Comparison of ENCODE assay signal across 26 cellular contexts in genomic region chr9:120978987-120979386, GRCh38. TPM values are rescaled to one million over a fixed set of nuclear protein-coding genes. Genes with fewer than 3 reads are reported as not detected.
A peak's percentile ranks its signal among the peaks of the same experiment; 100 is the strongest.
DNase-seq lines count a peak whose midpoint lies in the region; ATAC-seq, FAIRE-seq and TF ChIP-seq lines count a peak whose summit lies in the region.
"Had no signal": no experiment of that assay in that cellular context is flagged by ENCODE, and none has a peak within 500 bp of the region (broad histone marks: within the 10 kb centered on the region; RNA-seq: fewer than 3 reads in every experiment).

No MANE protein-coding gene starts in this region.

- peak overlapping the region; percentile 3 for H3K27ac Mint-ChIP-seq in activated naive CD8-positive, alpha-beta T cell treated with anti-CD3 and anti-CD28 coated beads, Interleukin-2, amount 50 U/mL, for 24 hours
- no peak overlapping the region for H3K27ac Mint-ChIP-seq in activated naive CD8-positive, alpha-beta T cell treated with anti-CD3 and anti-CD28 coated beads for 36 hours
- H3K27ac Mint-ChIP-seq: CD14-positive monocyte had no signal

- in situ Hi-C loops in K562 (cut with MboI): no loop called here

- TF ChIP-seq RAD21 in K562 (CRISPR knock-in tag; conservative IDR thresholded peaks at IDR 0.05 in 1 of 2, IDR thresholded peaks at IDR 0.05 in 1 of 2): no peak

- H3K9me1 ChIP-seq in K562 (ENCODE audit: control insufficient read depth, insufficient read depth, low read length): no peaks in the 10 kb centered on the region

- H4K20me1 ChIP-seq in K562 (replicated peaks; ENCODE audit: control insufficient read depth, insufficient read depth, low read length): no peaks in the 10 kb centered on the region

- WGBS in K562 (ENCODE audit: insufficient coverage, low coverage, missing lambda C conversion rate): 31% methylated on average over 3 of the region's 3 CpGs

- H3K36me3 Mint-ChIP-seq in activated naive CD8-positive, alpha-beta T cell treated with anti-CD3 and anti-CD28 coated beads, Interleukin-2, amount 50 U/mL, for 24 hours (ENCODE audit: low read depth): no peaks in the 10 kb centered on the region
- no peaks in the 10 kb centered on the region for H3K36me3 Mint-ChIP-seq in activated naive CD8-positive, alpha-beta T cell treated with anti-CD3 and anti-CD28 coated beads for 36 hours
- H3K36me3 Mint-ChIP-seq: CD8-positive, alpha-beta memory T cell had no signal

- DNase-seq in activated naive CD8-positive, alpha-beta T cell treated with anti-CD3 and anti-CD28 coated beads, Interleukin-2, amount 50 U/mL, for 24 hours: no peak
- no peak for DNase-seq in activated naive CD8-positive, alpha-beta T cell treated with anti-CD3 and anti-CD28 coated beads for 36 hours
- DNase-seq in K562 (ENCODE audit: extremely low read depth in 1 of 4, low spot score in 3 of 4): no peak
- DNase-seq in epithelial cell of prostate (ENCODE audit: low read depth, low spot score): peak; percentile 10
- DNase-seq in NOMO-1 treated with dmso at 0.1 percent for 144 hours (lab: John Stamatoyannopoulos, UW; ENCODE audit: unreplicated experiment): no peak
- DNase-seq: 8988T; ACHN; BE2C; CD8-positive, alpha-beta memory T cell; DMS 273 treated with DMSO at 0.1 percent for 48 hours; IMR-90; NCI-H1048; NCI-H1436; NCI-H187 treated with DMSO at 0.1 percent for 48 hours; NCI-H524; NCI-H774; PC-3; Right ventricle myocardium superior; RPMI8226 had no signal

- no peaks in the 10 kb centered on the region for H3K9me3 ChIP-seq in K562 (replicated peaks; ENCODE audit: control insufficient read depth, insufficient read depth, low read depth, low read length)
- H3K9me3 ChIP-seq: BE2C, HAP-1, SJSA1 had no signal

- CTCF ChIA-PET in K562 (lab: Yijun Ruan, JAX; ENCODE audit: low intra/inter-chr PET ratio): no interaction called here

- no peak overlapping the region for H3K4me2 ChIP-seq in K562 (ENCODE audit: insufficient read depth, low read length)
- H3K4me2 ChIP-seq: KMS-11 had no signal

- H3K4me3 ChIP-seq in K562: no peak overlapping the region
- H3K4me3 ChIP-seq: HAP-1, SJSA1 had no signal

- TF ChIP-seq EP300 in K562 (IDR thresholded peaks at IDR 0.05; ENCODE audit: low read length): no peak

- no peak for TF ChIP-seq POLR2A in K562 (conservative IDR thresholded peaks at IDR 0.05)

- no TSS peak for BruUV-seq in K562 (replicated peaks; lab: Mats Ljungman, UMichigan)

- peaks cover 0 to 12% of the 10 kb centered on the region in 2 experiments; a peak in 3 of 5 replicates for H3K4me1 ChIP-seq in K562 (replicated peaks in 1 of 2; ENCODE audit: control insufficient read depth in 2 of 2, insufficient read depth in 2 of 2, low read length in 2 of 2)
- H3K4me1 ChIP-seq: BE2C, HAP-1 had no signal

- H2AFZ ChIP-seq in K562 (ENCODE audit: low read depth, low read length): peak overlapping the region; percentile 31; the same call in 1 of the 2 replicates

- no peaks in the 10 kb centered on the region for H3K79me2 ChIP-seq in K562 (ENCODE audit: control insufficient read depth, insufficient read depth, low read length)

- intact Hi-C loops in K562 (cut with micrococcal nuclease): no loop called here

- no peaks in the 10 kb centered on the region; the same call in 2 of the 3 replicates for H3K36me3 ChIP-seq in K562 (ENCODE audit: control insufficient read depth, insufficient read depth, low read length)
- H3K36me3 ChIP-seq: BE2C, HAP-1, SJSA1 had no signal

- no peak for ATAC-seq in activated naive CD8-positive, alpha-beta T cell treated with anti-CD3 and anti-CD28 coated beads, Interleukin-2, amount 50 U/mL, for 24 hours
- ATAC-seq in K562 (no peak), HG02852 (IDR thresholded peaks at IDR 0.05; ENCODE audit: unreplicated experiment) (no peak), GM19455 (IDR thresholded peaks at IDR 0.05; ENCODE audit: unreplicated experiment) (no peak)
- ATAC-seq: PC-3 had no signal

- FAIRE-seq in K562 (lab: Jason Lieb, UNC): no peak
- FAIRE-seq: GM18507 had no signal

- no peak overlapping the region for H3K4me3 Mint-ChIP-seq in activated naive CD8-positive, alpha-beta T cell treated with anti-CD3 and anti-CD28 coated beads, Interleukin-2, amount 50 U/mL, for 24 hours
- no peak overlapping the region for H3K4me3 Mint-ChIP-seq in activated naive CD8-positive, alpha-beta T cell treated with anti-CD3 and anti-CD28 coated beads for 36 hours
- H3K4me3 Mint-ChIP-seq: CD14-positive monocyte; CD8-positive, alpha-beta memory T cell had no signal

- peaks cover 15% of the 10 kb centered on the region for H3K4me1 Mint-ChIP-seq in activated naive CD8-positive, alpha-beta T cell treated with anti-CD3 and anti-CD28 coated beads, Interleukin-2, amount 50 U/mL, for 24 hours
- peaks cover 14% of the 10 kb centered on the region for H3K4me1 Mint-ChIP-seq in activated naive CD8-positive, alpha-beta T cell treated with anti-CD3 and anti-CD28 coated beads for 36 hours

- H3K9me3 Mint-ChIP-seq in activated naive CD8-positive, alpha-beta T cell treated with anti-CD3 and anti-CD28 coated beads, Interleukin-2, amount 50 U/mL, for 24 hours: no peaks in the 10 kb centered on the region
- H3K9me3 Mint-ChIP-seq in activated naive CD8-positive, alpha-beta T cell treated with anti-CD3 and anti-CD28 coated beads for 36 hours: no peaks in the 10 kb centered on the region
- H3K9me3 Mint-ChIP-seq: CD8-positive, alpha-beta memory T cell had no signal

- no peak overlapping the region for H3K9ac ChIP-seq in K562 (ENCODE audit: insufficient read depth in 1 of 2, low read depth in 2 of 2, low read length in 2 of 2)
- H3K9ac ChIP-seq: KMS-11 had no signal

- no peaks in the 10 kb centered on the region for H3K27me3 ChIP-seq in K562 (ENCODE audit: control insufficient read depth in 2 of 2, insufficient read depth in 2 of 2, low read length in 2 of 2)
- H3K27me3 ChIP-seq: BE2C, SJSA1 had no signal

- no peak for TF ChIP-seq CTCF in K562 (IDR thresholded peaks at IDR 0.05 in 2 of 3, conservative IDR thresholded peaks at IDR 0.05 in 1 of 3; ENCODE audit: insufficient read depth in 2 of 3, low read depth in 1 of 3, low read length in 3 of 3)

- H3K27ac ChIP-seq in K562 (ENCODE audit: extremely low read depth, low read depth, low read length): no peak overlapping the region
- no peak overlapping the region for H3K27ac ChIP-seq in epithelial cell of prostate
- H3K27ac ChIP-seq: KMS-11, SJSA1 had no signal

- POLR2A ChIA-PET in K562 (lab: Yijun Ruan, JAX): interaction anchor here (0.6 kb wide), 2 partner anchors 95 to 513 kb away, joined by 3 to 4 read pairs; no protein-coding TSS in a partner anchor

- no peaks in the 10 kb centered on the region for H3K27me3 Mint-ChIP-seq in activated naive CD8-positive, alpha-beta T cell treated with anti-CD3 and anti-CD28 coated beads, Interleukin-2, amount 50 U/mL, for 24 hours
- H3K27me3 Mint-ChIP-seq in activated naive CD8-positive, alpha-beta T cell treated with anti-CD3 and anti-CD28 coated beads for 36 hours: no peaks in the 10 kb centered on the region
- H3K27me3 Mint-ChIP-seq: CD8-positive, alpha-beta memory T cell had no signal

TF ChIP-seq in K562, 482 proteins besides CTCF, POLR2A, EP300 and RAD21:
- no peak for TF ChIP-seq ZNF551 (CRISPR knock-in tag; IDR thresholded peaks at IDR 0.05)
- TF ChIP-seq BCOR (IDR thresholded peaks at IDR 0.05): peak; percentile 59; the same call in 1 of the 2 replicates
- TF ChIP-seq SREBF1 (IDR thresholded peaks at IDR 0.05; ENCODE audit: borderline replicate concordance, low read depth, low read length): no peak
- TF ChIP-seq SMARCA5 (IDR thresholded peaks at IDR 0.05): 0 out of 2 replicates have a peak, but pooled peaks have one; percentile 37
- TF ChIP-seq MXD1 (CRISPR knock-in tag; IDR thresholded peaks at IDR 0.05; ENCODE audit: borderline replicate concordance, poor library complexity, severe bottlenecking): no peak
- 0 out of 4 replicates have a peak, but pooled peaks of 1 of the 2 experiments have one; percentile 23 for TF ChIP-seq HDAC1 (IDR thresholded peaks at IDR 0.05)
TF ChIP-seq in K562: peak in this region for 3.

RNA-seq across cellular contexts. Expression of gene TRAF1, which starts 52.4 kb away (rescaled TPM):
- total RNA-seq in activated naive CD8-positive, alpha-beta T cell treated with anti-CD3 and anti-CD28 coated beads for 36 hours: 100 to 1,000 TPM; 169 to 170 TPM
- 2.6 and 5.9 TPM in 2 replicates for total RNA-seq in K562 (2011; cell fraction: chromatin; rRNA removed; ENCODE audit: low replicate concordance)
- 3.0 and 4.3 TPM in 2 replicates for total RNA-seq in K562 (2011; cell fraction: nucleolus; rRNA removed)
- total RNA-seq in K562 (2011; cell fraction: nucleoplasm; rRNA removed): 2.1 and 2.3 TPM in 2 replicates
- not detected in 2 replicates for total RNA-seq in K562 (2014; rRNA removed)
- 0.04 TPM in 1 of 2 replicates, not detected in the other for total RNA-seq in K562 (2014; rRNA removed; fragmentation: Illumina TruSeq; extraction: Trizol)
- total RNA-seq in K562 (2015; rRNA removed; fragmentation: Illumina TruSeq; extraction: Trizol): 0.04 TPM in 1 of 2 replicates, not detected in the other
- total RNA-seq in K562 (2021): 0.38 and 0.47 TPM in 2 replicates
- polyA plus RNA-seq in K562 (2011; rRNA removed): 0.37 and 1.1 TPM in 2 replicates
- polyA plus RNA-seq in K562 (2011; cell fraction: cytosol; rRNA removed): 0.29 and 1.3 TPM in 2 replicates
- polyA plus RNA-seq in K562 (2011; cell fraction: nucleus; rRNA removed): 0.18 and 1.4 TPM in 2 replicates
- polyA plus RNA-seq in K562 (2012): 0.13 and 0.18 TPM in 2 replicates
- polyA plus RNA-seq in K562 (2014; fragmentation: Illumina TruSeq; extraction: Trizol): 0.06 and 0.12 TPM in 2 replicates
- polyA plus RNA-seq in K562 (2014; fragmentation: Nextera tagmentation; extraction: Ambion mirVana): under 1 TPM in 1 of 2 experiments, not detected in 1; 0.01 TPM
- 0.01 and 0.03 TPM in 2 replicates for polyA plus RNA-seq in K562 (2014; rRNA removed)
- polyA minus RNA-seq in K562 (2011; rRNA and poly(A)+ RNA removed): 1.3 and 3.1 TPM in 2 replicates
- 0.76 TPM in 1 of 2 replicates, not detected in the other for polyA minus RNA-seq in K562 (2011; cell fraction: cytosol; rRNA and poly(A)+ RNA removed)
- polyA minus RNA-seq in K562 (2011; cell fraction: nucleus; rRNA and poly(A)+ RNA removed): 0.89 and 2.3 TPM in 2 replicates

Comparison
In these comparisons a context has a peak if more than half of its experiments do, and no peak if none do; other contexts are left out.
1. RNA of gene TRAF1, which starts 52.4 kb away (total RNA-seq): 169 to 170 TPM in activated naive CD8-positive, alpha-beta T cell treated with anti-CD3 and anti-CD28 coated beads for 36 hours; 0.04 to 5.9 TPM in K562; every median in the first group is over 10 times any median in the second.